In genomic region chr3:25780618-25781017, GRCh38 we compare ENCODE assay signal across 22 cellular contexts. TPM values are rescaled to one million over a fixed set of nuclear protein-coding genes. Genes with fewer than 3 reads are reported as not detected.
DNase-seq lines count a peak whose midpoint lies in the region; ATAC-seq, FAIRE-seq and TF ChIP-seq lines count a peak whose summit lies in the region.
"Had no signal": no experiment of that assay in that cellular context is flagged by ENCODE, and none has a peak within 500 bp of the region (broad histone marks: within the 10 kb centered on the region; RNA-seq: fewer than 3 reads in every experiment).

No MANE protein-coding gene starts in this region.

- no peak for TF ChIP-seq CTCF in CD4-positive, alpha-beta T cell (IDR thresholded peaks at IDR 0.05)
- no peak for TF ChIP-seq CTCF in GM12864 (IDR thresholded peaks at IDR 0.05; ENCODE audit: low read depth, low read length, missing control alignments)
- no peak for TF ChIP-seq CTCF in dorsolateral prefrontal cortex (IDR thresholded peaks at IDR 0.05 in 54 of 56, conservative IDR thresholded peaks at IDR 0.05 in 2 of 56; ENCODE audit: low read depth in 1 of 56, partially characterized antibody in 56 of 56)

- H3K27me3 ChIP-seq in CD4-positive, alpha-beta T cell (ENCODE audit: control insufficient read depth, insufficient read depth, low read length) = no peaks in the 10 kb centered on the region
- no peaks in the 10 kb centered on the region for H3K27me3 ChIP-seq in dorsolateral prefrontal cortex
- H3K27me3 ChIP-seq: sigmoid colon, upper lobe of left lung had no signal

- H3K4me3 ChIP-seq in GM12864 (ENCODE audit: low read depth, low read length) (peak overlapping the region; percentile 78; the same call in 1 of the 2 replicates), dorsolateral prefrontal cortex (no peak overlapping the region)
- H3K4me3 ChIP-seq: sigmoid colon, upper lobe of left lung had no signal

- CTCF ChIA-PET in CD4-positive, alpha-beta T cell (lab: Charles Lee) = interaction anchor here (1.0 kb wide), 1 partner anchor 76 kb away, joined by 3 read pairs; no protein-coding TSS in a partner anchor
- CTCF ChIA-PET in T-cell (lab: Charles Lee) = no interaction called here

- POLR2A ChIA-PET in CD4-positive, alpha-beta T cell (lab: Charles Lee) = no interaction called here
- POLR2A ChIA-PET in T-cell (lab: Charles Lee) = interaction anchor here in 1 of 2 donors (0.7 kb wide), 1 partner anchor 173 kb away, joined by 3 read pairs; no protein-coding TSS in a partner anchor

- no peak overlapping the region for H3K27ac ChIP-seq in CD4-positive, alpha-beta T cell (ENCODE audit: low read depth, low read length)
- no peak overlapping the region for H3K27ac ChIP-seq in dorsolateral prefrontal cortex
- H3K27ac ChIP-seq: parathyroid adenoma, sigmoid colon, upper lobe of left lung had no signal

- peak overlapping the region; percentile 27 for H3K27ac Mint-ChIP-seq in CD4-positive, alpha-beta T cell
- H3K27ac Mint-ChIP-seq in T-cell = no peak overlapping the region
- H3K27ac Mint-ChIP-seq in effector memory CD8-positive, alpha-beta T cell = peak overlapping the region in 1 of 2 donors; percentile 49
- H3K27ac Mint-ChIP-seq: activated naive CD4-positive, alpha-beta T cell treated with anti-CD3 and anti-CD28 coated beads for 36 hours had no signal

- no peak for DNase-seq in CD4-positive, alpha-beta T cell
- DNase-seq in GM12864 (ENCODE audit: low read depth) = no peak
- DNase-seq in T-cell = no peak
- DNase-seq in effector memory CD8-positive, alpha-beta T cell = no peak
- no peak for DNase-seq in DMS53 treated with DMSO at 0.1 percent for 48 hours (lab: John Stamatoyannopoulos, UW; ENCODE audit: unreplicated experiment)
- DNase-seq in stimulated activated CD4-positive, alpha-beta T cell treated with anti-CD3 and anti-CD28 coated beads, Interleukin-1b, Interleukin-23, amount 100 ng/mL, for 48 hours = no peak
- no peak for DNase-seq in RCC 7860 (ENCODE audit: low spot score)
- no peak for DNase-seq in dorsolateral prefrontal cortex
- DNase-seq: activated CD4-positive, alpha-beta T cell treated with anti-CD3 and anti-CD28 coated beads for 4 hours; activated CD8-positive, alpha-beta memory T cell treated with anti-CD3 and anti-CD28 coated beads, Interleukin-2, amount 50 U/mL, for 48 hours; activated naive CD4-positive, alpha-beta T cell treated with anti-CD3 and anti-CD28 coated beads for 36 hours; Calu3; cortex of kidney; HCEC 1CT; NCI-H187; NCI-H2227 treated with DMSO at 0.1 percent for 48 hours; sigmoid colon; SK-N-SH; upper lobe of left lung had no signal

- no peaks in the 10 kb centered on the region for H3K27me3 Mint-ChIP-seq in CD4-positive, alpha-beta T cell
- no peaks in the 10 kb centered on the region for H3K27me3 Mint-ChIP-seq in T-cell
- no peaks in the 10 kb centered on the region for H3K27me3 Mint-ChIP-seq in effector memory CD8-positive, alpha-beta T cell

- no peak for FAIRE-seq in RCC 7860 (lab: Jason Lieb, UNC)
- FAIRE-seq: endothelial cell of umbilical vein, GM12891 had no signal

- H3K4me3 Mint-ChIP-seq in CD4-positive, alpha-beta T cell = peak overlapping the region; percentile 62
- peak overlapping the region in 2 of 3 donors; percentile 37 to 83 for H3K4me3 Mint-ChIP-seq in T-cell
- H3K4me3 Mint-ChIP-seq in effector memory CD8-positive, alpha-beta T cell = peak overlapping the region; percentile 85

- peaks cover 52% of the 10 kb centered on the region for H3K36me3 Mint-ChIP-seq in CD4-positive, alpha-beta T cell (ENCODE audit: low read depth)
- peaks cover 27% of the 10 kb centered on the region for H3K36me3 Mint-ChIP-seq in T-cell
- peaks cover 44% of the 10 kb centered on the region for H3K36me3 Mint-ChIP-seq in effector memory CD8-positive, alpha-beta T cell (ENCODE audit: insufficient read depth)

- no peaks in the 10 kb centered on the region for H3K9me3 Mint-ChIP-seq in CD4-positive, alpha-beta T cell
- no peaks in the 10 kb centered on the region for H3K9me3 Mint-ChIP-seq in T-cell
- H3K9me3 Mint-ChIP-seq in effector memory CD8-positive, alpha-beta T cell = no peaks in the 10 kb centered on the region
- H3K9me3 Mint-ChIP-seq: activated naive CD4-positive, alpha-beta T cell treated with anti-CD3 and anti-CD28 coated beads for 36 hours had no signal

- H3K4me1 Mint-ChIP-seq in CD4-positive, alpha-beta T cell (ENCODE audit: low read depth) = peaks cover 69% of the 10 kb centered on the region
- H3K4me1 Mint-ChIP-seq in T-cell = peaks cover 47 to 56% (median 56%) of the 10 kb centered on the region in 3 donors
- H3K4me1 Mint-ChIP-seq in effector memory CD8-positive, alpha-beta T cell (ENCODE audit: low read depth in 2 of 2) = peaks cover 13 to 40% of the 10 kb centered on the region in 2 donors

- ATAC-seq in CD4-positive, alpha-beta T cell (ENCODE audit: poor library complexity) = no peak
- ATAC-seq in T-cell (replicated peaks in 1 of 4) = no peak
- no peak for ATAC-seq in effector memory CD8-positive, alpha-beta T cell (replicated peaks)

- no peaks in the 10 kb centered on the region for H3K9me3 ChIP-seq in CD4-positive, alpha-beta T cell (ENCODE audit: control insufficient read depth, low read length)
- H3K9me3 ChIP-seq: sigmoid colon, SK-N-SH had no signal

- intact Hi-C loops in CD4-positive, alpha-beta T cell (cut with DNase I, micrococcal nuclease) = loop anchor here in 1 of 2 experiments (10.0 kb wide), 2 partner anchors 1866 to 1976 kb away; partner anchors contain the start of genes NKIRAS1, RPL15 and UBE2E1
- intact Hi-C loops in dorsolateral prefrontal cortex (cut with DNase I) = loop anchor here (5.0 kb wide), 2 partner anchors 118 to 133 kb away; partner anchors contain the start of gene TOP2B (in 1 of the 2)

RNA-seq across cellular contexts. Expression of gene NGLY1, which starts 2.6 kb away (rescaled TPM):
- total RNA-seq in CD4-positive, alpha-beta T cell = 10 to 100 TPM; 46.0 to 46.2 TPM
- 10 to 100 TPM; 58.6 to 67.0 (median 61.4) TPM for total RNA-seq in T-cell
- total RNA-seq in dorsolateral prefrontal cortex = 10 to 100 TPM; 25.1 to 68.9 (median 36.2) TPM

RNA-seq across cellular contexts. Expression of gene OXSM, which starts 9.3 kb away (rescaled TPM):
- 1 to 10 TPM; 6.2 to 7.9 TPM for total RNA-seq in CD4-positive, alpha-beta T cell
- total RNA-seq in T-cell (10 to 100 TPM in 3 of 5 donors, 1 to 10 TPM in 2; 9.0 to 15.6 (median 13.5) TPM), dorsolateral prefrontal cortex (10 to 100 TPM in 28 of 120 experiments, 1 to 10 TPM in 92; 4.0 to 13.7 (median 8.6) TPM)
